Comparison of ENCODE assay signal across 9 cellular contexts in the genomic region with DNA sequence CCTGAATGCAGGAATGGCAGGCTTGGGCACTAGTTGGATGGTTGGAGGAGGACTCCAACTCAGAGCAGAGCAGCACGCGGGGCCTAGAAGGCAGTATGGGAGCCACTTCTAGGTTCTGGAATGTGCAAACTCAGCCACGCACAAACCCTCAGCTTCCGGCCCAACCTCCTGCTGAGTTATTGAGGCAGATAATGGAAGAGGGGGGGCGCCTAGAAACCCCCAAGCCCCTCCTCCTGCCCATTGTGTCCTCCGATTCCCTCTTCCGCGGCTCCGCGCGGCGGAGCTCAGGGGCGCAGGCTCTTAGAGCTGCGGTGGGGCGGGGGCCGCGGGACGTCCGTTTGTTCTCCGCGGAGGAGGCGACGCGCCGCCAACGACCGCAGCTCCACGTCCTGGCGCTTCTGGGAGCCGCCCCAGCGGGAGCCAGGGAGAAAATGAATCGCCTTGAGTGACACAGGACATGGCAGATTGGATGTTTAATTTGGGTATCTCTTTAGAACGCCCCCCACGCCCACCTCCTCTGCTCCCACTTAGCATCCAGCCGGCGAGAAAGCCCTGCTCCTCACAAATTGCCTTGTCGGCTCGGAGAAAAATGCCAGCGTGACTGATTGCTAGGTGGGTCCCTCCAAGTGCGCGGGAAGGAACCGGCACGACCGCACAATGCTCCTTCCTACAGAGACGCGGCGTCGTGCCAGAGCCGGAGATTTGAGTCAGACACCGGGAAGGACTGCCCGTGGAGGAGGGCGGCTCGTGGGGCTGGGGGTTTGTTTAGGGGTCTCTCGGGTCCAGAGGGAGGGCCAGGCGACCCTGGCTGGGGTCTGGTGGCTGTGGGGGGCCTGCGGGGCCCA.
DNase-seq lines count a peak whose midpoint lies in the region; ATAC-seq and TF ChIP-seq lines count a peak whose summit lies in the region.
"Had no signal": no experiment of that assay in that cellular context is flagged by ENCODE, and none has a peak within 500 bp of the region (broad histone marks: within the 10 kb centered on the region; RNA-seq: fewer than 3 reads in every experiment).

No MANE protein-coding gene starts in this region.

- H3K27ac ChIP-seq in angular gyrus (ENCODE audit: low read depth, low read length): peak overlapping the region; percentile 44
- no peak overlapping the region for H3K27ac ChIP-seq in hepatocyte
- H3K27ac ChIP-seq in prostate gland: peak overlapping the region; percentile 50 to 76

- WGBS in hepatocyte (ENCODE audit: low lambda C conversion rate, missing lambda C conversion rate): 1% methylated on average over 53 of the region's 56 CpGs
- under 1% methylated on average over 54 of the region's 56 CpGs for WGBS in prostate gland

- H3K36me3 ChIP-seq in hepatocyte (replicated peaks; ENCODE audit: insufficient read depth, low read depth) (no peaks in the 10 kb centered on the region), prostate gland (no peaks in the 10 kb centered on the region)

- peak; percentile 8 for DNase-seq in activated CD4-positive, alpha-beta T cell treated with anti-CD3 and anti-CD28 coated beads for 48 hours
- DNase-seq in activated CD4-positive, alpha-beta T cell treated with anti-CD3 and anti-CD28 coated beads, Interleukin-2, amount 50 U/mL, for 1 hour: no peak
- DNase-seq in NCI-H345 (lab: John Stamatoyannopoulos, UW) (peak; percentile 64), hepatocyte (ENCODE audit: low spot score) (peak; percentile 74), prostate gland (ENCODE audit: low spot score) (peak; percentile 75)
- DNase-seq in central memory CD4-positive, alpha-beta T cell: no peak
- DNase-seq: DND-41 had no signal

- H3K4me3 ChIP-seq in hepatocyte (peak overlapping the region; percentile 41), prostate gland (peak overlapping the region; percentile 18 to 39)

- peaks cover 11% of the 10 kb centered on the region for H3K4me1 ChIP-seq in hepatocyte (ENCODE audit: insufficient read depth)
- H3K4me1 ChIP-seq in prostate gland (replicated peaks): no peaks in the 10 kb centered on the region

- peak overlapping the region; percentile 73 for H2AFZ ChIP-seq in hepatocyte

- peak; percentile 66 for TF ChIP-seq POLR2A in prostate gland (IDR thresholded peaks at IDR 0.05)

- H3K4me2 ChIP-seq in hepatocyte: peak overlapping the region; percentile 97

- TF ChIP-seq CTCF in hepatocyte (IDR thresholded peaks at IDR 0.05; ENCODE audit: poor library complexity) (no peak), prostate gland (IDR thresholded peaks at IDR 0.05) (peak in 1 of 4 experiments; percentile 19)

- H3K9me2 ChIP-seq in hepatocyte (replicated peaks; ENCODE audit: insufficient read depth): no peaks in the 10 kb centered on the region

- H3K9me3 ChIP-seq in hepatocyte (ENCODE audit: low read depth) (no peaks in the 10 kb centered on the region), prostate gland (no peaks in the 10 kb centered on the region)

- no peaks in the 10 kb centered on the region for H3K79me2 ChIP-seq in hepatocyte

- peaks cover 11% of the 10 kb centered on the region for H3K27me3 ChIP-seq in hepatocyte
- H3K27me3 ChIP-seq in prostate gland (replicated peaks; ENCODE audit: insufficient read depth): no peaks in the 10 kb centered on the region

- no peak for ATAC-seq in HG02678 (IDR thresholded peaks at IDR 0.05; ENCODE audit: unreplicated experiment)

- H4K20me1 ChIP-seq in hepatocyte (ENCODE audit: insufficient read depth, poor library complexity, severe bottlenecking): no peaks in the 10 kb centered on the region

- intact Hi-C loops in prostate gland (cut with DNase I): no loop called here

Comparison
In these comparisons a context has a peak if more than half of its experiments do, and no peak if none do; other contexts are left out.
1. DNase-seq: peak in activated CD4-positive, alpha-beta T cell treated with anti-CD3 and anti-CD28 coated beads for 48 hours (single experiment), NCI-H345 (single experiment), hepatocyte (single experiment) and prostate gland (single experiment); none in activated CD4-positive, alpha-beta T cell treated with anti-CD3 and anti-CD28 coated beads, Interleukin-2, amount 50 U/mL, for 1 hour (single experiment) and central memory CD4-positive, alpha-beta T cell (single experiment).